Comparison of ENCODE assay signal across 2 cellular contexts in genomic region chr1:201842472-201843020, GRCh38.
TF ChIP-seq lines count a peak whose summit lies in the region.

No MANE protein-coding gene starts in this region.

TF ChIP-seq in WTC11, 78 proteins besides CTCF, POLR2A, EP300 and RAD21 (continued from another document):
- TF ChIP-seq AR (CRISPR knock-in tag; IDR thresholded peaks at IDR 0.05): no peak
- no peak for TF ChIP-seq E2F1 (CRISPR knock-in tag; IDR thresholded peaks at IDR 0.05)
- TF ChIP-seq ATF1 (CRISPR knock-in tag; IDR thresholded peaks at IDR 0.05): no peak
- no peak for TF ChIP-seq PRDM15 (CRISPR knock-in tag; IDR thresholded peaks at IDR 0.05)
- no peak for TF ChIP-seq E2F5 (CRISPR knock-in tag; IDR thresholded peaks at IDR 0.05)
- no peak for TF ChIP-seq ZBTB21 (CRISPR knock-in tag; IDR thresholded peaks at IDR 0.05; ENCODE audit: borderline replicate concordance)

TF ChIP-seq in HepG2, 621 proteins besides CTCF, POLR2A, EP300 and RAD21 (continued from another document):
- TF ChIP-seq MAZ (IDR thresholded peaks at IDR 0.05; ENCODE audit: borderline replicate concordance, low read depth, low read length): no peak
- no peak for TF ChIP-seq MAZ (CRISPR knock-in tag; IDR thresholded peaks at IDR 0.05; ENCODE audit: low read depth)
- no peak for TF ChIP-seq RFXANK (CRISPR knock-in tag; IDR thresholded peaks at IDR 0.05)
- no peak for TF ChIP-seq REPIN1 (CRISPR knock-in tag; IDR thresholded peaks at IDR 0.05; ENCODE audit: borderline replicate concordance, low read depth)
- no peak for TF ChIP-seq ZNF570 (CRISPR knock-in tag; IDR thresholded peaks at IDR 0.05; ENCODE audit: borderline replicate concordance)
- TF ChIP-seq CEBPB (IDR thresholded peaks at IDR 0.05; ENCODE audit: borderline replicate concordance, low read depth, low read length): peak; percentile 80
- TF ChIP-seq ARID3A (IDR thresholded peaks at IDR 0.05; ENCODE audit: low read depth, low read length): peak; percentile 44; the same call in 1 of the 2 replicates
- TF ChIP-seq POLR2G (IDR thresholded peaks at IDR 0.05; ENCODE audit: low read depth, low read length): no peak
- TF ChIP-seq KDM6A (CRISPR knock-in tag; IDR thresholded peaks at IDR 0.05; ENCODE audit: low read depth): no peak
- TF ChIP-seq ETV5 (CRISPR knock-in tag; IDR thresholded peaks at IDR 0.05; ENCODE audit: borderline replicate concordance): peak; percentile 59; the same call in 1 of the 2 replicates
- TF ChIP-seq ZNF713 (CRISPR knock-in tag; IDR thresholded peaks at IDR 0.05): no peak
- TF ChIP-seq TCF12 (IDR thresholded peaks at IDR 0.05): no peak
- TF ChIP-seq TCF12 (CRISPR knock-in tag; IDR thresholded peaks at IDR 0.05): no peak
- no peak for TF ChIP-seq SOX6 (IDR thresholded peaks at IDR 0.05)
- TF ChIP-seq SOX6 (CRISPR knock-in tag; IDR thresholded peaks at IDR 0.05): peak; percentile 81
- TF ChIP-seq DDIT3 (CRISPR knock-in tag; IDR thresholded peaks at IDR 0.05): no peak
- TF ChIP-seq SOX13 (IDR thresholded peaks at IDR 0.05): 0 out of 2 replicates have a peak, but pooled peaks have one; percentile 15
- TF ChIP-seq SOX13 (CRISPR knock-in tag; conservative IDR thresholded peaks at IDR 0.05 in 1 of 2, IDR thresholded peaks at IDR 0.05 in 1 of 2): peak in 1 of 2 experiments; percentile 65; a peak in 2 of 4 replicates
- TF ChIP-seq ZNF446 (CRISPR knock-in tag; IDR thresholded peaks at IDR 0.05): no peak
- TF ChIP-seq FOXA3 (CRISPR knock-in tag; IDR thresholded peaks at IDR 0.05): peak; percentile 76
- TF ChIP-seq EEA1 (CRISPR knock-in tag; IDR thresholded peaks at IDR 0.05; ENCODE audit: borderline replicate concordance): no peak
- no peak for TF ChIP-seq REST (IDR thresholded peaks at IDR 0.05; ENCODE audit: borderline replicate concordance in 1 of 2, low read depth in 1 of 2, low read length in 2 of 2)
- no peak for TF ChIP-seq ZBTB42 (CRISPR knock-in tag; IDR thresholded peaks at IDR 0.05)
- TF ChIP-seq ATM (IDR thresholded peaks at IDR 0.05; ENCODE audit: borderline replicate concordance): no peak
- peak; percentile 13; the same call in 1 of the 2 replicates for TF ChIP-seq SAP130 (CRISPR knock-in tag; IDR thresholded peaks at IDR 0.05; ENCODE audit: low read depth)
- TF ChIP-seq ZMYM2 (CRISPR knock-in tag; IDR thresholded peaks at IDR 0.05): 0 out of 2 replicates have a peak, but pooled peaks have one; percentile 47
- TF ChIP-seq RFXAP (CRISPR knock-in tag; IDR thresholded peaks at IDR 0.05; ENCODE audit: borderline replicate concordance): no peak
- 0 out of 2 replicates have a peak, but pooled peaks have one; percentile 16 for TF ChIP-seq CREM (IDR thresholded peaks at IDR 0.05)
- TF ChIP-seq CREM (CRISPR knock-in tag; IDR thresholded peaks at IDR 0.05): no peak
- TF ChIP-seq PHF20 (CRISPR knock-in tag; IDR thresholded peaks at IDR 0.05): no peak
- TF ChIP-seq SNAPC2 (CRISPR knock-in tag; IDR thresholded peaks at IDR 0.05): no peak
- no peak for TF ChIP-seq HDAC6 (IDR thresholded peaks at IDR 0.05; ENCODE audit: low read depth, low read length)
- TF ChIP-seq ARNTL (CRISPR knock-in tag; IDR thresholded peaks at IDR 0.05): no peak
- TF ChIP-seq FOXP1 (IDR thresholded peaks at IDR 0.05): no peak
- TF ChIP-seq FOXP1 (CRISPR knock-in tag; IDR thresholded peaks at IDR 0.05): no peak
- peak; percentile 30; the same call in 1 of the 2 replicates for TF ChIP-seq SOX5 (CRISPR knock-in tag; IDR thresholded peaks at IDR 0.05; ENCODE audit: borderline replicate concordance)
- TF ChIP-seq TP53 (CRISPR knock-in tag; conservative IDR thresholded peaks at IDR 0.05): no peak
- peak; percentile 85 for TF ChIP-seq HNF4A (CRISPR knock-in tag; IDR thresholded peaks at IDR 0.05)
- TF ChIP-seq SALL1 (CRISPR knock-in tag; IDR thresholded peaks at IDR 0.05): peak; percentile 16; the same call in 1 of the 2 replicates
- TF ChIP-seq RBM22 (optimal IDR thresholded peaks at IDR 0.05; ENCODE audit: low read length): no peak
- TF ChIP-seq HNF4G (IDR thresholded peaks at IDR 0.05; ENCODE audit: borderline replicate concordance, low read depth, low read length): peak; percentile 55
- no peak for TF ChIP-seq HNF4G (CRISPR knock-in tag; IDR thresholded peaks at IDR 0.05; ENCODE audit: borderline replicate concordance, low read depth)
- no peak for TF ChIP-seq LBX2 (CRISPR knock-in tag; IDR thresholded peaks at IDR 0.05; ENCODE audit: borderline replicate concordance)
- no peak for TF ChIP-seq ZNF629 (CRISPR knock-in tag; conservative IDR thresholded peaks at IDR 0.05)
- TF ChIP-seq TBX2 (CRISPR knock-in tag; IDR thresholded peaks at IDR 0.05; ENCODE audit: borderline replicate concordance): 0 out of 2 replicates have a peak, but pooled peaks have one; percentile 18
- no peak for TF ChIP-seq CREB1 (IDR thresholded peaks at IDR 0.05)
- no peak for TF ChIP-seq CREB1 (CRISPR knock-in tag; IDR thresholded peaks at IDR 0.05)
- TF ChIP-seq ZNF574 (CRISPR knock-in tag; IDR thresholded peaks at IDR 0.05): no peak
- TF ChIP-seq PAF1 (CRISPR knock-in tag; IDR thresholded peaks at IDR 0.05): no peak
- TF ChIP-seq NCOR1 (IDR thresholded peaks at IDR 0.05; ENCODE audit: borderline replicate concordance, low read length): peak; percentile 58; the same call in 1 of the 2 replicates
- peak; percentile 69; the same call in 1 of the 2 replicates for TF ChIP-seq BCL6 (CRISPR knock-in tag; IDR thresholded peaks at IDR 0.05)
- TF ChIP-seq FOXA1 (IDR thresholded peaks at IDR 0.05): no peak
- peak; percentile 80 for TF ChIP-seq FOXA1 (CRISPR knock-in tag; IDR thresholded peaks at IDR 0.05)
